In genomic region chr9:115636596-115636995, GRCh38 we compare ENCODE assay signal across 18 cellular contexts.
"Had no signal": no experiment of that assay in that cellular context is flagged by ENCODE, and none has a peak within 500 bp of the region (broad histone marks: within the 10 kb centered on the region; RNA-seq: fewer than 3 reads in every experiment).

No MANE protein-coding gene starts in this region.

- DNase-seq: activated T-cell treated with anti-CD3 and anti-CD28 coated beads, Interleukin-2, amount 50 U/mL, for 1 hour; colonic mucosa; dorsolateral prefrontal cortex; effector memory CD8-positive, alpha-beta T cell; foreskin fibroblast; naive thymus-derived CD8-positive, alpha-beta T cell; sigmoid colon; stimulated activated CD4-positive, alpha-beta T cell treated with anti-CD3 and anti-CD28 coated beads, Interleukin-4, amount 100 ng/mL, for 1 hour; stimulated activated naive CD4-positive, alpha-beta T cell treated with Interleukin-2 at 50 U/mL for 16 hours had no signal

- H3K9me3 ChIP-seq: ascending aorta, colonic mucosa, sigmoid colon, thoracic aorta, vagina had no signal

- H3K27me3 Mint-ChIP-seq: effector memory CD8-positive, alpha-beta T cell had no signal

- H3K9me3 Mint-ChIP-seq: T-helper 2 cell treated with Interferon-gamma antibody and Interleukin-4, amounts not matched to agents 5 μg/mL and 100 μg/mL, for 36 hours; type B pancreatic cell had no signal

- H3K36me3 ChIP-seq: ascending aorta, colonic mucosa, sigmoid colon, thoracic aorta, vagina had no signal

- H3K4me1 Mint-ChIP-seq: mesothelial cell of epicardium; naive thymus-derived CD8-positive, alpha-beta T cell had no signal

- H3K27me3 ChIP-seq: ascending aorta, colonic mucosa, sigmoid colon, vagina had no signal

- H3K27ac Mint-ChIP-seq: activated naive CD4-positive, alpha-beta T cell treated with anti-CD3 and anti-CD28 coated beads, Interleukin-2, amount 50 U/mL, for 72 hours; effector memory CD8-positive, alpha-beta T cell; mesothelial cell of epicardium; naive thymus-derived CD8-positive, alpha-beta T cell; T-helper 2 cell treated with Interferon-gamma antibody and Interleukin-4, amounts not matched to agents 5 μg/mL and 100 μg/mL, for 36 hours; type B pancreatic cell had no signal

- H3K4me1 ChIP-seq: colonic mucosa, vagina had no signal

- H3K27ac ChIP-seq: colonic mucosa, dorsolateral prefrontal cortex, thoracic aorta, vagina, VCaP had no signal

- H3K36me3 Mint-ChIP-seq: activated naive CD4-positive, alpha-beta T cell treated with anti-CD3 and anti-CD28 coated beads, Interleukin-2, amount 50 U/mL, for 72 hours; mesothelial cell of epicardium; naive thymus-derived CD8-positive, alpha-beta T cell; type B pancreatic cell had no signal

- H3K4me3 ChIP-seq: ascending aorta, colonic mucosa, dorsolateral prefrontal cortex, lung, sigmoid colon, thoracic aorta, vagina had no signal

- H3K4me3 Mint-ChIP-seq: effector memory CD8-positive, alpha-beta T cell; mesothelial cell of epicardium; naive thymus-derived CD8-positive, alpha-beta T cell; T-helper 2 cell treated with Interferon-gamma antibody and Interleukin-4, amounts not matched to agents 5 μg/mL and 100 μg/mL, for 36 hours; type B pancreatic cell had no signal
